Comparison of ENCODE assay signal across 8 cellular contexts in genomic region chr4:11471613-11472012, GRCh38.
DNase-seq lines count a peak whose midpoint lies in the region; ATAC-seq lines count a peak whose summit lies in the region.

No MANE protein-coding gene starts in this region.

- H3K27me3 Mint-ChIP-seq in T-helper 2 cell treated with Interferon-gamma antibody and Interleukin-4, amounts not matched to agents 5 μg/mL and 100 μg/mL, for 36 hours (ENCODE audit: low read depth): peaks cover 9% of the 10 kb centered on the region
- no peaks in the 10 kb centered on the region for H3K27me3 Mint-ChIP-seq in central memory CD8-positive, alpha-beta T cell

- H3K4me3 Mint-ChIP-seq in T-helper 2 cell treated with Interferon-gamma antibody and Interleukin-4, amounts not matched to agents 5 μg/mL and 100 μg/mL, for 36 hours: peak overlapping the region; percentile 78
- peak overlapping the region; percentile 67 for H3K4me3 Mint-ChIP-seq in central memory CD8-positive, alpha-beta T cell

- DNase-seq in T-helper 2 cell treated with Interferon-gamma antibody and Interleukin-4, amounts not matched to agents 5 μg/mL and 100 μg/mL, for 36 hours (ENCODE audit: low spot score): peak; percentile 56
- peak in 1 of 2 donors; percentile 42 for DNase-seq in central memory CD8-positive, alpha-beta T cell (ENCODE audit: low spot score in 2 of 2)
- DNase-seq in stimulated activated CD4-positive, alpha-beta T cell treated with anti-CD3 and anti-CD28 coated beads, Interleukin-4, amount 100 ng/mL, for 1 hour: peak; percentile 29
- DNase-seq in SW480 (ENCODE audit: low spot score) (no peak), NCI-H187 (lab: John Stamatoyannopoulos, UW) (no peak), NCI-H345 (lab: John Stamatoyannopoulos, UW) (no peak)

- peaks cover 40% of the 10 kb centered on the region for H3K4me1 Mint-ChIP-seq in T-helper 2 cell treated with Interferon-gamma antibody and Interleukin-4, amounts not matched to agents 5 μg/mL and 100 μg/mL, for 36 hours (ENCODE audit: low read depth)
- peaks cover 33% of the 10 kb centered on the region for H3K4me1 Mint-ChIP-seq in central memory CD8-positive, alpha-beta T cell

- peaks cover 6% of the 10 kb centered on the region for H3K36me3 Mint-ChIP-seq in T-helper 2 cell treated with Interferon-gamma antibody and Interleukin-4, amounts not matched to agents 5 μg/mL and 100 μg/mL, for 36 hours (ENCODE audit: low read depth)
- peaks cover 2% of the 10 kb centered on the region for H3K36me3 Mint-ChIP-seq in central memory CD8-positive, alpha-beta T cell (ENCODE audit: insufficient read depth)

- ATAC-seq in GM18861 (IDR thresholded peaks at IDR 0.05; ENCODE audit: unreplicated experiment) (peak; percentile 63), HG02943 (IDR thresholded peaks at IDR 0.05; ENCODE audit: low read depth, unreplicated experiment) (peak; percentile 78)
- ATAC-seq in central memory CD8-positive, alpha-beta T cell (replicated peaks; ENCODE audit: extremely low read depth, poor library complexity, severe bottlenecking): peak; percentile 96

- H3K9me3 Mint-ChIP-seq in T-helper 2 cell treated with Interferon-gamma antibody and Interleukin-4, amounts not matched to agents 5 μg/mL and 100 μg/mL, for 36 hours: peaks cover 3% of the 10 kb centered on the region
- H3K9me3 Mint-ChIP-seq in central memory CD8-positive, alpha-beta T cell: peaks cover 11% of the 10 kb centered on the region

- H3K27ac Mint-ChIP-seq in T-helper 2 cell treated with Interferon-gamma antibody and Interleukin-4, amounts not matched to agents 5 μg/mL and 100 μg/mL, for 36 hours: peak overlapping the region; percentile 95
- peak overlapping the region; percentile 82 for H3K27ac Mint-ChIP-seq in central memory CD8-positive, alpha-beta T cell (ENCODE audit: low read depth)

Comparison
In these comparisons a context has a peak if more than half of its experiments do, and no peak if none do; other contexts are left out.
1. DNase-seq: peak in T-helper 2 cell treated with Interferon-gamma antibody and Interleukin-4, amounts not matched to agents 5 μg/mL and 100 μg/mL, for 36 hours (single experiment) and stimulated activated CD4-positive, alpha-beta T cell treated with anti-CD3 and anti-CD28 coated beads, Interleukin-4, amount 100 ng/mL, for 1 hour (single experiment); none in SW480 (single experiment), NCI-H187 (0 of 2) and NCI-H345 (single experiment).
2. Peak in every context shown above with its lines, with median percentiles within 50 percentile points of each other: ATAC-seq.